In the genomic region with DNA sequence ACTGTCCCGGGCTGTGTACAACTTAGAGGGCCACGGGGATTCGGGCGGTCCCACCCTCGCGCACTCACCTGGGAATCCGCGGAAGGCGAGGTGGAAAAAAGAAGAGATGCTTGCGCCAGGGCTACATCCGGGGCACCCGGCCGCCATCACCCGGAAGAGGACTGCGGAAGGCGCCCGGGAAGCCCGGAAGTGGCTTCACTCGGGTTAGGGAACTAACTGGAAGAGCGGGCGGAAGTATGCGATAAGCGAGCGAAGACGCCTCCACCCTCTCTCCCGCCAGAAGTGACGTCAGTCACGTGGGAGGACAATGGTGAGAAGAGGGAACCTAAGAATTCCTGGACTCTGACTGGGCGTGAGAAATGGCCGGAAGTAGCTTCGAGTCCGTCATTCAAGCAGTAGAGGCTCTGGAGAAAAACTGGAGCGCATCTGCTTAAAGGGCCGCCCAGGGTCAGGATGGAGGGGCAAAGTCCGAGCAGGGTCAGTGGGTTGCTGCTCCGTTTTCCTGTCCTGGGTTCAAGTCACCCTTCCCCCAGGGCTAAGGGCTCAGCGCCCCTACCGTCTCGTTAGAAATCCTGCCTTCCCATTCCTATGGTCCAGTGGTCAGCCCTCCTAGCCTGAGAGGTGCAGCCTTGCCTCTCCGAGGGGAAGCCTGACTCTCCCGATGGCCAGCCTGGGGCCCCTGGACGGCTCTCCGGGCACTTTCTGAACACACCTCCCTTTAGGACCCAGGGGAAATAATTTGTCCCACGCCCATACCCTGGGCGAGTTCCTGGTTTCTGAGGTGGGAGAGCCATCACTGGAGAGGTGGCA, we compare ENCODE assay signal across 8 cellular contexts. TPM values are rescaled to one million over a fixed set of nuclear protein-coding genes. Genes with fewer than 3 reads are reported as not detected.
DNase-seq lines count a peak whose midpoint lies in the region; ATAC-seq and TF ChIP-seq lines count a peak whose summit lies in the region.

A gene (minus strand): TSS at position 165 of the 810 bp plus-strand sequence. CDS start 627 bp downstream, outside the sequence.

- H3K4me3 Mint-ChIP-seq in HFFc6 = peak within 1 kb of the TSS; percentile 99

- peak within 1 kb of the TSS; percentile 97 for H3K27ac Mint-ChIP-seq in HFFc6
- H3K27ac Mint-ChIP-seq in activated naive CD4-positive, alpha-beta T cell treated with anti-CD3 and anti-CD28 coated beads, Interleukin-2, amount 50 U/mL, for 72 hours = peak within 1 kb of the TSS; percentile 93 to 97

- DNase-seq in GDM1 (lab: John Stamatoyannopoulos, UW) = peak; percentile 94
- DNase-seq in HFFc6 = peak; percentile 99
- DNase-seq in NCI-H1092 treated with DMSO at 0.1 percent for 48 hours (lab: John Stamatoyannopoulos, UW) = peak; percentile 98
- peak; percentile 98 for DNase-seq in SKM-1 treated with dmso at 0.1 percent for 144 hours (lab: John Stamatoyannopoulos, UW; ENCODE audit: unreplicated experiment)
- peak; percentile 82 to 95 for DNase-seq in activated naive CD4-positive, alpha-beta T cell treated with anti-CD3 and anti-CD28 coated beads, Interleukin-2, amount 50 U/mL, for 72 hours (ENCODE audit: low spot score in 2 of 2)
- DNase-seq in globus pallidus (ENCODE audit: low spot score) = peak; percentile 99
- peak; percentile 99 for DNase-seq in non-pigmented ciliary epithelial cell (ENCODE audit: low read depth)
- peak; percentile 66 to 98 (median 94) for DNase-seq in substantia nigra (lab: John Stamatoyannopoulos, UW)

- peaks cover 30% of the 10 kb centered on the region for H3K36me3 Mint-ChIP-seq in HFFc6 (ENCODE audit: low read depth)
- peaks cover 5 to 30% of the 10 kb centered on the region in 2 donors for H3K36me3 Mint-ChIP-seq in activated naive CD4-positive, alpha-beta T cell treated with anti-CD3 and anti-CD28 coated beads, Interleukin-2, amount 50 U/mL, for 72 hours

- no peak for TF ChIP-seq CTCF in HFFc6 (IDR thresholded peaks at IDR 0.05)

- H3K4me1 Mint-ChIP-seq in HFFc6 (ENCODE audit: low read depth) = peaks cover 51% of the 10 kb centered on the region

- peaks cover 7% of the 10 kb centered on the region for H3K27me3 Mint-ChIP-seq in HFFc6 (ENCODE audit: insufficient read depth)

- H3K9me3 Mint-ChIP-seq in HFFc6 = no peaks in the 10 kb centered on the region
- no peaks in the 10 kb centered on the region for H3K9me3 Mint-ChIP-seq in activated naive CD4-positive, alpha-beta T cell treated with anti-CD3 and anti-CD28 coated beads, Interleukin-2, amount 50 U/mL, for 72 hours

- peak within 1 kb of the TSS; percentile 97 for H3K27ac ChIP-seq in substantia nigra (ENCODE audit: low read depth, low read length, poor library complexity, severe bottlenecking)

- ATAC-seq in activated naive CD4-positive, alpha-beta T cell treated with anti-CD3 and anti-CD28 coated beads, Interleukin-2, amount 50 U/mL, for 72 hours = peak; percentile 87 to 89

RNA-seq across cellular contexts. Expression of the gene that starts here (rescaled TPM):
- total RNA-seq in HFFc6 (2021; fragmentation: NEBNext Ultra II Directional; extraction: Animal tissue kit (Norgen Biotek cat#: 25700)) = 10 to 100 TPM; 76.2 to 91.0 (median 80.4) TPM
- 10 to 100 TPM; 57.3 to 64.4 TPM for total RNA-seq in activated naive CD4-positive, alpha-beta T cell treated with anti-CD3 and anti-CD28 coated beads, Interleukin-2, amount 50 U/mL, for 72 hours

Comparison
In these comparisons a context has a peak if more than half of its experiments do, and no peak if none do; other contexts are left out.
1. Peak in every context shown above with its lines: DNase-seq, ATAC-seq and H3K27ac ChIP-seq.